20 cellular contexts compared by ENCODE assay signal in the genomic region with DNA sequence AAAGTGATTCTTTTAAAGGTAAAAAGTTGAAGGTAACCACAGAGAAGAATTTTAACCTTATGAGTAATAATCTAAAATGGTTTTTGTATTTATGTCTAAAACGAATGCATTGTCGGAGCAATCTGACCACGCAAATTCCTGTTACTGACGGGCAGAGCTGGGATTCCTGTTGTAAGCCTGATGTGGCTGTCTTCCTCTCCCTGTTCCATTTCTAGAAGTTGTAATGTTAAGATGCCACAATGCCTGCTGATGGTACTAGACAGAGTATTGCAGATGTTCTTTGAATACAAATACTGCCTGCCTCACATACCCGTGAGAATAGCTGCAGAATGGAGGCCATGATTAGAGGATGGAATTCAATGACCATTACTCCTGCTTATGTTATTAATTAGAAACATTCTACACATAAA.
DNase-seq lines count a peak whose midpoint lies in the region; ATAC-seq, FAIRE-seq and TF ChIP-seq lines count a peak whose summit lies in the region.
"Had no signal": no experiment of that assay in that cellular context is flagged by ENCODE, and none has a peak within 500 bp of the region (broad histone marks: within the 10 kb centered on the region; RNA-seq: fewer than 3 reads in every experiment).

No MANE protein-coding gene starts in this region.

- H3K27me3 ChIP-seq in mammary epithelial cell (ENCODE audit: insufficient read depth, low read length) = no peaks in the 10 kb centered on the region
- no peaks in the 10 kb centered on the region for H3K27me3 ChIP-seq in breast epithelium
- H3K27me3 ChIP-seq: left lung had no signal

- ATAC-seq in HG02885 (IDR thresholded peaks at IDR 0.05; ENCODE audit: poor library complexity, unreplicated experiment) (no peak), GM18517 (IDR thresholded peaks at IDR 0.05; ENCODE audit: unreplicated experiment) (no peak)
- ATAC-seq: Panc1 had no signal

- peak overlapping the region in 1 of 3 experiments; percentile 7 for H3K4me3 ChIP-seq in mammary epithelial cell (replicated peaks in 1 of 3; ENCODE audit: insufficient read depth in 1 of 3, low read depth in 2 of 3, low read length in 3 of 3)
- H3K4me3 ChIP-seq in breast epithelium = no peak overlapping the region
- H3K4me3 ChIP-seq: left lung had no signal

- H3K4me2 ChIP-seq in mammary epithelial cell (ENCODE audit: insufficient read depth, low read depth, low read length) = peak overlapping the region; percentile 48

- in situ Hi-C loops in mammary epithelial cell (cut with MboI; ENCODE audit: low sequenced_read_pairs in 2 of 2) = no loop called here

- intact Hi-C loops in mammary epithelial cell (cut with micrococcal nuclease) = no loop called here
- intact Hi-C loops in breast epithelium (cut with DNase I; ENCODE audit: low total_unique reads) = no loop called here

- CTCF ChIA-PET in mammary epithelial cell (lab: Charles Lee; ENCODE audit: low non-redundant PET) = no interaction called here

- no peak for TF ChIP-seq POLR2A in breast epithelium (IDR thresholded peaks at IDR 0.05)

- BruUV-seq in mammary epithelial cell (replicated peaks; lab: Mats Ljungman, UMichigan) = no TSS peak

- no peaks in the 10 kb centered on the region for H4K20me1 ChIP-seq in mammary epithelial cell (ENCODE audit: insufficient read depth, low read length)

- no peak for FAIRE-seq in urothelium cell line (lab: Jason Lieb, UNC)
- FAIRE-seq: small intestine had no signal

- WGBS in mammary epithelial cell (ENCODE audit: low coverage, missing lambda C conversion rate) = 24% methylated on average over 5 of the region's 5 CpGs

- no peaks in the 10 kb centered on the region for H3K36me3 ChIP-seq in mammary epithelial cell (ENCODE audit: insufficient read depth, low read length)
- no peaks in the 10 kb centered on the region for H3K36me3 ChIP-seq in breast epithelium
- H3K36me3 ChIP-seq: left lung had no signal

- peaks cover 13% of the 10 kb centered on the region for H3K4me1 ChIP-seq in mammary epithelial cell (ENCODE audit: insufficient read depth, low read length)
- no peaks in the 10 kb centered on the region for H3K4me1 ChIP-seq in breast epithelium
- H3K4me1 ChIP-seq: left lung had no signal

- H3K9ac ChIP-seq in mammary epithelial cell (ENCODE audit: insufficient read depth, low read length) = no peak overlapping the region

- no peaks in the 10 kb centered on the region for H3K9me3 ChIP-seq in mammary epithelial cell (replicated peaks; ENCODE audit: insufficient read depth, low read length)
- no peaks in the 10 kb centered on the region for H3K9me3 ChIP-seq in breast epithelium
- H3K9me3 ChIP-seq: left lung had no signal

- H3K27ac ChIP-seq in mammary epithelial cell (ENCODE audit: insufficient read depth, low read depth, low read length) (peak overlapping the region; percentile 73), breast epithelium (no peak overlapping the region)
- H3K27ac ChIP-seq: 22Rv1, left lung had no signal

- dilution Hi-C loops in mammary epithelial cell (cut with HindIII; ENCODE audit: low sequenced_read_pairs) = no loop called here

- DNase-seq in mammary epithelial cell (peak; percentile 73), breast epithelium (ENCODE audit: low spot score in 2 of 2) (no peak), astrocyte of the hippocampus (ENCODE audit: low read depth, low spot score) (peak; percentile 89), kidney glomerular epithelial cell (lab: John Stamatoyannopoulos, UW) (peak; percentile 94), urothelium cell line (ENCODE audit: low spot score) (peak; percentile 14), activated gamma-delta T cell treated with Interleukin-2 at 50 U/mL for 16 hours (no peak)
- DNase-seq: activated CD4-positive, alpha-beta T cell treated with anti-CD3 and anti-CD28 coated beads, Interleukin-2, amount 10 ng/mL, durations not matched to agents 7 days and 5 days; aorta; Calu3; effector memory CD4-positive, alpha-beta T cell; hippocampal formation; left lung; NCI-H146; NCI-H510A treated with DMSO at 0.1 percent for 48 hours; nephron progenitor cell; small intestine had no signal

- H3K79me2 ChIP-seq in mammary epithelial cell (ENCODE audit: insufficient read depth, low read length) = no peaks in the 10 kb centered on the region

- peak overlapping the region; percentile 73 for H2AFZ ChIP-seq in mammary epithelial cell (ENCODE audit: low read depth, low read length)

- TF ChIP-seq CTCF in mammary epithelial cell (conservative IDR thresholded peaks at IDR 0.05 in 1 of 2, IDR thresholded peaks at IDR 0.05 in 1 of 2; ENCODE audit: extremely low read depth in 1 of 2, insufficient read depth in 1 of 2, low read depth in 1 of 2, low read length in 2 of 2) (no peak), breast epithelium (IDR thresholded peaks at IDR 0.05) (no peak)

Comparison
In these comparisons a context has a peak if more than half of its experiments do, and no peak if none do; other contexts are left out.
1. DNase-seq: peak in mammary epithelial cell (single experiment), astrocyte of the hippocampus (single experiment), kidney glomerular epithelial cell (single experiment) and urothelium cell line (single experiment); none in breast epithelium (0 of 2) and activated gamma-delta T cell treated with Interleukin-2 at 50 U/mL for 16 hours (single experiment).